In genomic region chr12:98515368-98516183, GRCh38 we compare ENCODE assay signal across 8 cellular contexts. TPM values are rescaled to one million over a fixed set of nuclear protein-coding genes. Genes with fewer than 3 reads are reported as not detected.
DNase-seq lines count a peak whose midpoint lies in the region; ATAC-seq and TF ChIP-seq lines count a peak whose summit lies in the region.

A gene with protein sequence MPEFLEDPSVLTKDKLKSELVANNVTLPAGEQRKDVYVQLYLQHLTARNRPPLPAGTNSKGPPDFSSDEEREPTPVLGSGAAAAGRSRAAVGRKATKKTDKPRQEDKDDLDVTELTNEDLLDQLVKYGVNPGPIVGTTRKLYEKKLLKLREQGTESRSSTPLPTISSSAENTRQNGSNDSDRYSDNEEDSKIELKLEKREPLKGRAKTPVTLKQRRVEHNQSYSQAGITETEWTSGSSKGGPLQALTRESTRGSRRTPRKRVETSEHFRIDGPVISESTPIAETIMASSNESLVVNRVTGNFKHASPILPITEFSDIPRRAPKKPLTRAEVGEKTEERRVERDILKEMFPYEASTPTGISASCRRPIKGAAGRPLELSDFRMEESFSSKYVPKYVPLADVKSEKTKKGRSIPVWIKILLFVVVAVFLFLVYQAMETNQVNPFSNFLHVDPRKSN (plus strand): TSS chr12:98515590. CDS start chr12:98515868, 278 bp downstream.

- H3K9me3 ChIP-seq in BE2C, result no peaks in the 10 kb centered on the region

- TF ChIP-seq CTCF in BE2C (IDR thresholded peaks at IDR 0.05; ENCODE audit: low read depth, low read length), result no peak
- no peak for TF ChIP-seq CTCF in kidney epithelial cell (IDR thresholded peaks at IDR 0.05; ENCODE audit: insufficient read depth, low read length, poor library complexity, severe bottlenecking)

- H3K27me3 ChIP-seq in BE2C (no peaks in the 10 kb centered on the region), kidney epithelial cell (ENCODE audit: control insufficient read depth, insufficient read depth, low read length) (no peaks in the 10 kb centered on the region)

- H3K36me3 ChIP-seq in BE2C (peaks cover 19% of the 10 kb centered on the region), kidney epithelial cell (ENCODE audit: control insufficient read depth, insufficient read depth, low read length) (no peaks in the 10 kb centered on the region)

- DNase-seq in BE2C (peak; percentile 90), GM19240 (ENCODE audit: insufficient read length, low spot score) (peak; percentile 81), NCI-H524 (lab: John Stamatoyannopoulos, UW) (peak; percentile 70 to 89), cerebellum (ENCODE audit: low spot score) (peak; percentile 92), kidney epithelial cell (ENCODE audit: low read depth) (peak; percentile 55)
- DNase-seq in activated CD4-positive, alpha-beta T cell treated with anti-CD3 and anti-CD28 coated beads for 24 hours (ENCODE audit: low read depth in 2 of 2), result peak; percentile 89 to 90
- peak; percentile 95 for DNase-seq in stimulated activated CD4-positive, alpha-beta T cell treated with anti-CD3 and anti-CD28 coated beads, Interleukin-15, amount 100 ng/mL, for 24 hours

- no peaks in the 10 kb centered on the region; the same call in 1 of the 2 replicates for H3K4me1 ChIP-seq in BE2C

- peak within 1 kb of the TSS; percentile 98 for H3K4me3 ChIP-seq in BE2C (ENCODE audit: low read depth, low read length)
- peak within 1 kb of the TSS; percentile 98 for H3K4me3 ChIP-seq in kidney epithelial cell (ENCODE audit: low read depth, low read length)

- peak; percentile 75 for ATAC-seq in HG03457 (IDR thresholded peaks at IDR 0.05; ENCODE audit: unreplicated experiment)

RNA-seq across cellular contexts. Expression of the gene that starts here (rescaled TPM):
- polyA plus RNA-seq in BE2C (2012; ENCODE audit: insufficient read depth, insufficient read length, low read depth), result 42.7 TPM
- total RNA-seq in cerebellum, result 181 TPM
- 63.0 and 81.7 TPM in 2 replicates for total RNA-seq in kidney epithelial cell

Comparison
In these comparisons a context has a peak if more than half of its experiments do, and no peak if none do; other contexts are left out.
1. Peak in every context shown above with its lines: DNase-seq, ATAC-seq and H3K4me3 ChIP-seq.